ENCODE assay signal across 8 cellular contexts in the genomic region with DNA sequence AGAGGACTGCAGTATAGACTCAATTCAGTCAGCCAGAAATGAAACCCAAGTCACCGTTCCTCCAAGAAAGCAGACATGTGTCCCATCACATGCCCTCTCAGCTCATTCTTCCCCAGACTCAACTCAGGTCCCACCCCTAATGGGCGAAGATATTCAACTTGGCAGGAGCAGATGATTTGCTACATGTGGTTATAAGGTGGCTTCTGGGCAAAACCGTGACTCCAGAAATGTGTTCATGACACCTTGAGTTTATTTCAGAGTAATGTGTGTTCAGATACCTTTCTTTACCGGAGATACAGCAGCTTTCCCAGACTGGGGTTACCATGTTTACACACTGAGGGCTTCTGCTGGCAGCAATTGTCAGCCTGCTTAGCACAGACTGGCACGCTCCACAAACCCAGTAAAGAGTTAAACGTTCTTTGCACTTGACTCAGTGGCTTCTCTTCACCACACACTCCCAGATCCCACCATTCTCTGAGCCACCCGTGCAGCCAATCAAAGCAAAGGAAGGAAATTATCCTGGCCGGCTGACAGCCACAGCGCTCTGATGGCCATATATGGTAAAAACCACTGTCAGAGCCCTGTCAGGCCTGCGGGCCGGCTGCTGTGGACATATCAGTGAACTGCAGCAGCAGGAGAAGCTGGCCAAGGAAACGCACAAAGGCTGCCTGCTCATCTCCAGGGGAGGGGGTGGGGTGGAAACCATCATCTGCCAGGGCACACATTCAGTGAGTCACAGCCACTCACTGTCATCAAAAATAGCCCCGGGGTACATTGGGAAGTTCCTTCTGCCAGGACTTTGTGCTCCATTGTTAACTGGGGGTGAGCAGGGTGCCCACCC. TPM values are rescaled to one million over a fixed set of nuclear protein-coding genes. Genes with fewer than 3 reads are reported as not detected.
DNase-seq lines count a peak whose midpoint lies in the region; ATAC-seq and TF ChIP-seq lines count a peak whose summit lies in the region.

No MANE protein-coding gene starts in this region.

- peak; percentile 99 for DNase-seq in Daoy (ENCODE audit: low read depth)
- peak; percentile 100 for DNase-seq in GM23248
- DNase-seq in LNCaP clone FGC (ENCODE audit: low read depth) = peak; percentile 97
- DNase-seq in RWPE1 (ENCODE audit: low spot score) = peak; percentile 92
- DNase-seq in activated effector memory CD4-positive, alpha-beta T cell treated with Interleukin-2 at 50 U/mL for 16 hours = peak; percentile 54
- peak; percentile 98 for DNase-seq in fibroblast of the aortic adventitia (ENCODE audit: low read depth)
- DNase-seq in nephron progenitor cell = peak; percentile 77
- DNase-seq in stimulated activated naive CD8-positive, alpha-beta T cell treated with anti-CD3 and anti-CD28 coated beads, Interleukin-15, amount 100 ng/mL, for 72 hours = peak; percentile 55 to 81

- no peaks in the 10 kb centered on the region for H3K9me2 ChIP-seq in GM23248 (ENCODE audit: insufficient read depth)

- H3K36me3 ChIP-seq in GM23248 (ENCODE audit: low read depth) = peaks cover 27% of the 10 kb centered on the region

- peak overlapping the region; percentile 83 for H3K9ac ChIP-seq in GM23248

- WGBS in GM23248 (ENCODE audit: low coverage in 1 of 2, low lambda C conversion rate in 2 of 2, missing lambda C conversion rate in 2 of 2), 2 experiments = 3% methylated on average over 13 of the region's 13 CpGs

- CTCF ChIA-PET in RWPE1 (lab: Yijun Ruan, JAX) = interaction anchor here (0.6 to 2.8 kb wide), 4 partner anchors 20 to 112 kb away, joined by 3 to 18 read pairs (median 6); no protein-coding TSS in a partner anchor

- in situ Hi-C loops in GM23248 (cut with MboI) = no loop called here

- POLR2A ChIA-PET in RWPE1 (lab: Yijun Ruan, JAX; ENCODE audit: low non-redundant PET) = interaction anchor here (0.5 to 0.7 kb wide), 4 partner anchors 29 to 1590 kb away, joined by 3 to 4 read pairs (median 3); no protein-coding TSS in a partner anchor

- H3K36me3 Mint-ChIP-seq in nephron progenitor cell (ENCODE audit: low read depth) = peaks cover 20% of the 10 kb centered on the region

- no peaks in the 10 kb centered on the region for H3K27me3 ChIP-seq in GM23248 (replicated peaks; ENCODE audit: insufficient read depth)

- H3K4me1 Mint-ChIP-seq in nephron progenitor cell = peaks cover 61% of the 10 kb centered on the region
- H3K4me1 Mint-ChIP-seq in stimulated activated naive CD8-positive, alpha-beta T cell treated with anti-CD3 and anti-CD28 coated beads, Interleukin-15, amount 100 ng/mL, for 72 hours = peaks cover 76% of the 10 kb centered on the region

- ATAC-seq in stimulated activated naive CD8-positive, alpha-beta T cell treated with anti-CD3 and anti-CD28 coated beads, Interleukin-15, amount 100 ng/mL, for 72 hours = peak; percentile 89

- peaks cover 94% of the 10 kb centered on the region for H3K79me2 ChIP-seq in GM23248 (ENCODE audit: insufficient read depth)

- H3K27me3 Mint-ChIP-seq in nephron progenitor cell (ENCODE audit: low read depth, poor library complexity) = no peaks in the 10 kb centered on the region
- no peaks in the 10 kb centered on the region for H3K27me3 Mint-ChIP-seq in stimulated activated naive CD8-positive, alpha-beta T cell treated with anti-CD3 and anti-CD28 coated beads, Interleukin-15, amount 100 ng/mL, for 72 hours

- no peak overlapping the region for H2AFZ ChIP-seq in GM23248

- TF ChIP-seq CTCF in LNCaP clone FGC (IDR thresholded peaks at IDR 0.05; ENCODE audit: control insufficient read depth, extremely low read depth, insufficient read depth) (no peak), RWPE1 (conservative IDR thresholded peaks at IDR 0.05; ENCODE audit: low read depth) (no peak; the same call in 1 of the 2 replicates), fibroblast of the aortic adventitia (IDR thresholded peaks at IDR 0.05; ENCODE audit: insufficient read depth, low read length) (peak; percentile 60), nephron progenitor cell (IDR thresholded peaks at IDR 0.05) (peak; percentile 13)

- peak overlapping the region; percentile 56 for H3K4me3 ChIP-seq in GM23248
- peak overlapping the region; percentile 16 for H3K4me3 ChIP-seq in LNCaP clone FGC (ENCODE audit: low read depth, low read length)
- H3K4me3 ChIP-seq in fibroblast of the aortic adventitia (ENCODE audit: low read depth, low read length) = peak overlapping the region; percentile 52

- H3F3A ChIP-seq in GM23248 (ENCODE audit: insufficient read depth) = peaks cover 89% of the 10 kb centered on the region

- no peaks in the 10 kb centered on the region for H3K9me3 ChIP-seq in GM23248 (ENCODE audit: low read depth)

- H3K4me1 ChIP-seq in GM23248 (ENCODE audit: insufficient read depth) = peaks cover 80% of the 10 kb centered on the region

- peak overlapping the region; percentile 87 for H3K4me2 ChIP-seq in GM23248 (ENCODE audit: unreplicated experiment)

- peak overlapping the region; percentile 94 for H3K27ac Mint-ChIP-seq in nephron progenitor cell
- H3K27ac Mint-ChIP-seq in stimulated activated naive CD8-positive, alpha-beta T cell treated with anti-CD3 and anti-CD28 coated beads, Interleukin-15, amount 100 ng/mL, for 72 hours = peak overlapping the region; percentile 93 to 96

- H3K27ac ChIP-seq in GM23248 (peak overlapping the region; percentile 99), RWPE1 (peak overlapping the region; percentile 97)

- H4K20me1 ChIP-seq in GM23248 (ENCODE audit: insufficient read depth) = no peaks in the 10 kb centered on the region

- H3K9me3 Mint-ChIP-seq in nephron progenitor cell = no peaks in the 10 kb centered on the region
- peaks cover 0 to 6% of the 10 kb centered on the region in 2 donors for H3K9me3 Mint-ChIP-seq in stimulated activated naive CD8-positive, alpha-beta T cell treated with anti-CD3 and anti-CD28 coated beads, Interleukin-15, amount 100 ng/mL, for 72 hours

- no peak overlapping the region for H3K4me3 Mint-ChIP-seq in nephron progenitor cell
- H3K4me3 Mint-ChIP-seq in stimulated activated naive CD8-positive, alpha-beta T cell treated with anti-CD3 and anti-CD28 coated beads, Interleukin-15, amount 100 ng/mL, for 72 hours = peak overlapping the region; percentile 80 to 90

RNA-seq across cellular contexts. Expression of a gene that starts 39.9 kb away (rescaled TPM):
- total RNA-seq in Daoy (2014; rRNA removed; shearing (Covaris generic)) = 65.4 and 136 TPM in 2 replicates
- total RNA-seq in GM23248 (2014; rRNA removed; shearing (Covaris generic)) = 170 and 172 TPM in 2 replicates
- polyA plus RNA-seq in GM23248 (2016; fragmentation: Nextera tagmentation; extraction: Ambion mirVana) = 401 and 403 TPM in 2 replicates
- 202 and 234 TPM in 2 replicates for total RNA-seq in fibroblast of the aortic adventitia (ENCODE audit: low replicate concordance)

RNA-seq across cellular contexts. Expression of a gene that starts 57.7 kb away (rescaled TPM):
- 0.21 and 0.23 TPM in 2 replicates for total RNA-seq in Daoy (2014; rRNA removed; shearing (Covaris generic))
- total RNA-seq in GM23248 (2014; rRNA removed; shearing (Covaris generic)) = 4.4 and 6.1 TPM in 2 replicates
- 6.2 and 6.7 TPM in 2 replicates for polyA plus RNA-seq in GM23248 (2016; fragmentation: Nextera tagmentation; extraction: Ambion mirVana)
- total RNA-seq in fibroblast of the aortic adventitia (ENCODE audit: low replicate concordance) = 0.57 and 1.5 TPM in 2 replicates

Comparison
In these comparisons a context has a peak if more than half of its experiments do, and no peak if none do; other contexts are left out.
1. Peak in every context shown above with its lines: DNase-seq, ATAC-seq, H3K4me3 ChIP-seq and H3K27ac ChIP-seq.
2. CTCF ChIP-seq: peak in fibroblast of the aortic adventitia (single experiment) and nephron progenitor cell (single experiment); none in LNCaP clone FGC (single experiment) and RWPE1 (single experiment).